1 cellular context compared by ENCODE assay signal in genomic region chr6:14693301-14694192, GRCh38.
TF ChIP-seq lines count a peak whose summit lies in the region.

No MANE protein-coding gene starts in this region.

TF ChIP-seq in GM23338, 12 proteins besides CTCF, POLR2A, EP300 and RAD21:
- TF ChIP-seq POLR2AphosphoS5 (IDR thresholded peaks at IDR 0.05; ENCODE audit: low read depth) (no peak), STAT1 (IDR thresholded peaks at IDR 0.05; ENCODE audit: unreplicated experiment) (no peak), ZNF331 (CRISPR knock-in tag; IDR thresholded peaks at IDR 0.05; ENCODE audit: low read depth) (no peak)
